8 cellular contexts compared by ENCODE assay signal in the genomic region with DNA sequence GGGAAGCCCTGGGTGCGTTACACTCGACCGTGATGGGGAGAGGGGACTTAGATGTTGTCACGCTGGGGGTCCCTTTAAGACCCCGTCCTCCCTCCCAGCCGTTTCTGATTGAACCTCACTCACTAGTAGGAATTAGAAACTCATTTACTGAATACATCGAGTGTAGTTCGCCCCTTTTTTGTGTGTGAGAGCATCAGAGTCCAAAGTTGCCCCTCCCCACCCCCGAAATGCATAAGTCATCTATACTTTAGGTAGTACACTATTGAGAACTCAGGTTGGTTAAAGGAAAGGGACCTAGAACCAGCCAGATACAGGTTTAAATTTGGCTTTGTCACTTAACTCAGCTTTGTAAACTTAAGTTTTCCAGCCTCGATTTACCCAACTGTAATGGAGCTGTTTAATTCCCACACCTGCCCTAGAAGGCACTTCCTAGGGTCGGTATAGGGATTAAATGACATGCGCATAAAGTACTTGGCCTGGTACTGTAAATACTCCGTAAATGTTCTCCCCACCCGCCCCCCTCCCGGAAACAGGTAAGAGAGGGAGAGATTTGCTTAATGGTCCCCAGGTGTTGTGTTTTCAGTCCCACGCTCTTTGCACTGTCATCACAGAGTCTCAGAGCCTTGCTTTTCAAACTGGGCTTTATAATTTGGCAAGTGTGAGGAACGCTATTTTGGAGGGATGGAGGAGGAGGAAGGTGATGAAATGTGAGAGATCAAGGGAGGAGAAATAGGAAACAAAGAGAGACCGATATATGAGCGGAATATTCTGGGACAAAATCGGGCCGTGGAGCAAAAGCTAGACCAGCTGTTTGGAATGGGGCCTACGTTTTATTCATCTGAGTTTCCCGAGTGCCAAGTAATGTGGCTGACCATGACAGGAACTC. TPM values are rescaled to one million over a fixed set of nuclear protein-coding genes. Genes with fewer than 3 reads are reported as not detected.
DNase-seq lines count a peak whose midpoint lies in the region; ATAC-seq and TF ChIP-seq lines count a peak whose summit lies in the region.

No MANE protein-coding gene starts in this region.

- no peaks in the 10 kb centered on the region for H3K9me3 ChIP-seq in skeletal muscle satellite cell (replicated peaks; ENCODE audit: low read length)

- ATAC-seq in WTC11, result no peak
- no peak for ATAC-seq in foreskin keratinocyte
- no peak for ATAC-seq in HG03280 (IDR thresholded peaks at IDR 0.05; ENCODE audit: unreplicated experiment)
- ATAC-seq in GM19463 (IDR thresholded peaks at IDR 0.05; ENCODE audit: unreplicated experiment), result no peak

- no peaks in the 10 kb centered on the region for H3K27me3 ChIP-seq in H7 (ENCODE audit: control insufficient read depth, insufficient read depth, low read length)
- no peaks in the 10 kb centered on the region for H3K27me3 ChIP-seq in foreskin keratinocyte
- H3K27me3 ChIP-seq in skeletal muscle satellite cell (ENCODE audit: control insufficient read depth, insufficient read depth, low read length), result no peaks in the 10 kb centered on the region

- H3K4me1 Mint-ChIP-seq in WTC11, result peaks cover 37% of the 10 kb centered on the region

- H3K4me1 ChIP-seq in foreskin keratinocyte (no peaks in the 10 kb centered on the region), skeletal muscle satellite cell (ENCODE audit: control insufficient read depth, insufficient read depth, low read length) (peaks cover 17% of the 10 kb centered on the region)

- H3K36me3 ChIP-seq in H7 (replicated peaks; ENCODE audit: control insufficient read depth, insufficient read depth, low read length), result peaks cover 13% of the 10 kb centered on the region
- peaks cover 18% of the 10 kb centered on the region for H3K36me3 ChIP-seq in skeletal muscle satellite cell (ENCODE audit: insufficient read depth, low read length)

- CTCF ChIA-PET in WTC11 (lab: Charles Lee), result interaction anchor here (0.5 to 4.5 kb wide), 40 partner anchors 7 to 1217 kb away, joined by 3 to 76 read pairs (median 6); a partner anchor contains a TSS

- peak overlapping the region; percentile 82 for H3K4me2 ChIP-seq in skeletal muscle satellite cell (ENCODE audit: low read length)

- H3K4me3 ChIP-seq in H7 (ENCODE audit: insufficient read depth, low read depth, low read length) (peak overlapping the region; percentile 95), skeletal muscle satellite cell (ENCODE audit: low read length) (peak overlapping the region; percentile 83)

- peaks cover 21% of the 10 kb centered on the region for H3K36me3 Mint-ChIP-seq in WTC11

- peak overlapping the region; percentile 87 for H3K9ac ChIP-seq in skeletal muscle satellite cell (ENCODE audit: low read depth, low read length)

- no peaks in the 10 kb centered on the region for H3K9me3 Mint-ChIP-seq in WTC11

- peak overlapping the region; percentile 97 for H3K27ac Mint-ChIP-seq in WTC11

- in situ Hi-C loops in ACHN (cut with HindIII; ENCODE audit: low pct_ligation_motif_present, low pct_unique_long_range_greater_than_20kb, low sequenced_read_pairs), result loop anchor here (10.0 kb wide), 1 partner anchor 192 kb away; no protein-coding TSS in a partner anchor

- TF ChIP-seq CTCF in WTC11 (IDR thresholded peaks at IDR 0.05) (no peak), foreskin keratinocyte (conservative IDR thresholded peaks at IDR 0.05) (no peak)

- peak; percentile 27 for DNase-seq in ACHN
- DNase-seq in H7, result peak; percentile 49
- no peak for DNase-seq in WTC11 (ENCODE audit: low spot score)
- DNase-seq in foreskin keratinocyte, result no peak
- DNase-seq in NCI-H1436 (lab: John Stamatoyannopoulos, UW), result no peak

- no peaks in the 10 kb centered on the region; the same call in 1 of the 2 replicates for H3K27me3 Mint-ChIP-seq in WTC11 (ENCODE audit: low read depth)

- peak overlapping the region; percentile 89 for H3K4me3 Mint-ChIP-seq in WTC11

- POLR2A ChIA-PET in WTC11 (lab: Charles Lee), result interaction anchor here (0.7 to 1.9 kb wide), 3 partner anchors 145 to 254 kb away, joined by 3 to 9 read pairs (median 3); a partner anchor contains a TSS

- peak overlapping the region; percentile 13 for H3K27ac ChIP-seq in foreskin keratinocyte

TF ChIP-seq in WTC11, 78 proteins besides CTCF, POLR2A, EP300 and RAD21:
- TF ChIP-seq, protein P1, sequence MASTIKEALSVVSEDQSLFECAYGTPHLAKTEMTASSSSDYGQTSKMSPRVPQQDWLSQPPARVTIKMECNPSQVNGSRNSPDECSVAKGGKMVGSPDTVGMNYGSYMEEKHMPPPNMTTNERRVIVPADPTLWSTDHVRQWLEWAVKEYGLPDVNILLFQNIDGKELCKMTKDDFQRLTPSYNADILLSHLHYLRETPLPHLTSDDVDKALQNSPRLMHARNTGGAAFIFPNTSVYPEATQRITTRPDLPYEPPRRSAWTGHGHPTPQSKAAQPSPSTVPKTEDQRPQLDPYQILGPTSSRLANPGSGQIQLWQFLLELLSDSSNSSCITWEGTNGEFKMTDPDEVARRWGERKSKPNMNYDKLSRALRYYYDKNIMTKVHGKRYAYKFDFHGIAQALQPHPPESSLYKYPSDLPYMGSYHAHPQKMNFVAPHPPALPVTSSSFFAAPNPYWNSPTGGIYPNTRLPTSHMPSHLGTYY (CRISPR knock-in tag; IDR thresholded peaks at IDR 0.05), result no peak
- no peak for TF ChIP-seq HMGA2 (CRISPR knock-in tag; IDR thresholded peaks at IDR 0.05)
- no peak for TF ChIP-seq ZNF317 (CRISPR knock-in tag; IDR thresholded peaks at IDR 0.05; ENCODE audit: borderline replicate concordance, low read depth)
- TF ChIP-seq, protein P2, sequence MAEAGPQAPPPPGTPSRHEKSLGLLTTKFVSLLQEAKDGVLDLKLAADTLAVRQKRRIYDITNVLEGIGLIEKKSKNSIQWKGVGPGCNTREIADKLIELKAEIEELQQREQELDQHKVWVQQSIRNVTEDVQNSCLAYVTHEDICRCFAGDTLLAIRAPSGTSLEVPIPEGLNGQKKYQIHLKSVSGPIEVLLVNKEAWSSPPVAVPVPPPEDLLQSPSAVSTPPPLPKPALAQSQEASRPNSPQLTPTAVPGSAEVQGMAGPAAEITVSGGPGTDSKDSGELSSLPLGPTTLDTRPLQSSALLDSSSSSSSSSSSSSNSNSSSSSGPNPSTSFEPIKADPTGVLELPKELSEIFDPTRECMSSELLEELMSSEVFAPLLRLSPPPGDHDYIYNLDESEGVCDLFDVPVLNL (CRISPR knock-in tag; IDR thresholded peaks at IDR 0.05; ENCODE audit: borderline replicate concordance, low read depth), result no peak
- no peak for TF ChIP-seq CREM (CRISPR knock-in tag; IDR thresholded peaks at IDR 0.05)
- no peak for TF ChIP-seq SOX15 (CRISPR knock-in tag; IDR thresholded peaks at IDR 0.05)
- no peak for TF ChIP-seq TEAD1 (CRISPR knock-in tag; IDR thresholded peaks at IDR 0.05)
- no peak for TF ChIP-seq GRHL2 (CRISPR knock-in tag; IDR thresholded peaks at IDR 0.05; ENCODE audit: insufficient replicate concordance, severe bottlenecking)
- no peak for TF ChIP-seq CREB1 (CRISPR knock-in tag; IDR thresholded peaks at IDR 0.05)
- no peak for TF ChIP-seq RELA (CRISPR knock-in tag; IDR thresholded peaks at IDR 0.05; ENCODE audit: borderline replicate concordance)
- TF ChIP-seq NR3C1 (CRISPR knock-in tag; conservative IDR thresholded peaks at IDR 0.05; ENCODE audit: low read depth), result no peak
- TF ChIP-seq FOXP1 (CRISPR knock-in tag; IDR thresholded peaks at IDR 0.05; ENCODE audit: borderline replicate concordance), result no peak
- no peak for TF ChIP-seq JAZF1 (CRISPR knock-in tag; IDR thresholded peaks at IDR 0.05)
- no peak for TF ChIP-seq ZNF416 (CRISPR knock-in tag; IDR thresholded peaks at IDR 0.05)
- TF ChIP-seq, protein P3, sequence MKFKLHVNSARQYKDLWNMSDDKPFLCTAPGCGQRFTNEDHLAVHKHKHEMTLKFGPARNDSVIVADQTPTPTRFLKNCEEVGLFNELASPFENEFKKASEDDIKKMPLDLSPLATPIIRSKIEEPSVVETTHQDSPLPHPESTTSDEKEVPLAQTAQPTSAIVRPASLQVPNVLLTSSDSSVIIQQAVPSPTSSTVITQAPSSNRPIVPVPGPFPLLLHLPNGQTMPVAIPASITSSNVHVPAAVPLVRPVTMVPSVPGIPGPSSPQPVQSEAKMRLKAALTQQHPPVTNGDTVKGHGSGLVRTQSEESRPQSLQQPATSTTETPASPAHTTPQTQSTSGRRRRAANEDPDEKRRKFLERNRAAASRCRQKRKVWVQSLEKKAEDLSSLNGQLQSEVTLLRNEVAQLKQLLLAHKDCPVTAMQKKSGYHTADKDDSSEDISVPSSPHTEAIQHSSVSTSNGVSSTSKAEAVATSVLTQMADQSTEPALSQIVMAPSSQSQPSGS (CRISPR knock-in tag; IDR thresholded peaks at IDR 0.05; ENCODE audit: borderline replicate concordance, low read depth), result no peak
- TF ChIP-seq, protein P4, sequence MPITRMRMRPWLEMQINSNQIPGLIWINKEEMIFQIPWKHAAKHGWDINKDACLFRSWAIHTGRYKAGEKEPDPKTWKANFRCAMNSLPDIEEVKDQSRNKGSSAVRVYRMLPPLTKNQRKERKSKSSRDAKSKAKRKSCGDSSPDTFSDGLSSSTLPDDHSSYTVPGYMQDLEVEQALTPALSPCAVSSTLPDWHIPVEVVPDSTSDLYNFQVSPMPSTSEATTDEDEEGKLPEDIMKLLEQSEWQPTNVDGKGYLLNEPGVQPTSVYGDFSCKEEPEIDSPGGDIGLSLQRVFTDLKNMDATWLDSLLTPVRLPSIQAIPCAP (CRISPR knock-in tag; IDR thresholded peaks at IDR 0.05), result no peak
- TF ChIP-seq, protein P5, sequence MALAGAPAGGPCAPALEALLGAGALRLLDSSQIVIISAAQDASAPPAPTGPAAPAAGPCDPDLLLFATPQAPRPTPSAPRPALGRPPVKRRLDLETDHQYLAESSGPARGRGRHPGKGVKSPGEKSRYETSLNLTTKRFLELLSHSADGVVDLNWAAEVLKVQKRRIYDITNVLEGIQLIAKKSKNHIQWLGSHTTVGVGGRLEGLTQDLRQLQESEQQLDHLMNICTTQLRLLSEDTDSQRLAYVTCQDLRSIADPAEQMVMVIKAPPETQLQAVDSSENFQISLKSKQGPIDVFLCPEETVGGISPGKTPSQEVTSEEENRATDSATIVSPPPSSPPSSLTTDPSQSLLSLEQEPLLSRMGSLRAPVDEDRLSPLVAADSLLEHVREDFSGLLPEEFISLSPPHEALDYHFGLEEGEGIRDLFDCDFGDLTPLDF (CRISPR knock-in tag; IDR thresholded peaks at IDR 0.05), result no peak

RNA-seq across cellular contexts. Expression of a gene that starts 0.9 kb away (rescaled TPM):
- total RNA-seq in H7 (2014; rRNA removed; shearing (Covaris generic)), result 33.9 and 42.4 TPM in 2 replicates
- 63.9 to 65.5 TPM (median 64.7 TPM) in 3 replicates for total RNA-seq in WTC11 (2021)
- total RNA-seq in foreskin keratinocyte, result 32.7 and 32.8 TPM in 2 replicates
- 9.9 and 11.4 TPM in 2 replicates for polyA plus RNA-seq in foreskin keratinocyte
- total RNA-seq in skeletal muscle satellite cell (2012; rRNA removed), result 18.8 and 19.0 TPM in 2 replicates

RNA-seq across cellular contexts. Expression of a gene that starts 4.5 kb away (rescaled TPM):
- total RNA-seq in H7 (2014; rRNA removed; shearing (Covaris generic)), result 3.5 and 5.9 TPM in 2 replicates
- total RNA-seq in WTC11 (2021), result 8.3 to 13.0 TPM (median 9.3 TPM) in 3 replicates
- total RNA-seq in foreskin keratinocyte, result 30.4 and 31.7 TPM in 2 replicates
- polyA plus RNA-seq in foreskin keratinocyte, result 8.7 and 10.4 TPM in 2 replicates
- 25.8 and 37.8 TPM in 2 replicates for total RNA-seq in skeletal muscle satellite cell (2012; rRNA removed)

Comparison
In these comparisons a context has a peak if more than half of its experiments do, and no peak if none do; other contexts are left out.
1. DNase-seq: peak in ACHN (single experiment) and H7 (single experiment); none in WTC11 (single experiment), foreskin keratinocyte (0 of 2) and NCI-H1436 (single experiment).